ENCODE assay signal across 8 cellular contexts in the genomic region with DNA sequence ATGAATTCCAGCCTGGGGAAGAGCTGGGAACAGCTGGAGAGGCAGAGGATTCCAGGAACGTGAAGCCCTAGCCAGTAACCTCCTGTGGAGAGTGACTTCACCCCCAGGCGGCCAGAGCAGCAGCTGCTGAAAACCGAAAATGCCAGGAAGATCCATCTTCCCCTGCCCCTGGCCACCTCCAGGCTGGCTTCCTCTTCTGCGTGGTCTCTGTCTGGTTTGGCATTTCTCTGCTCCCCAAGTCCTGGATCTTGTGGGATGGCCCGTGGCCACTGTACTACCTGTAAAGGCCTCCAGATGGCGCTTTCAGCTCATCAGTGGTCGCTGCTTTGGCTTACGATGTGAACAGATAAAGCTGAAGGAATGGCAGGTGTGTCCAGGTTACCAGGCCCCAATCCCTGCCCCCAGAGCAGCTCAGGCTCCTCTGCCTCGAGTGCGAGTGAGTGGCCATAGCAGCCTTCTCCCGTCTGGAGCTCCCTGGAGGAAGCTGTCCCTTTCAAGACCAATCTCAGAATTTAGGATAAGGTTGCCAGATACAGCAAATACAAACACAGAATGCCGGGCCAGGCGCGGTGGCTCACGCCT. TPM values are rescaled to one million over a fixed set of nuclear protein-coding genes. Genes with fewer than 3 reads are reported as not detected.
DNase-seq lines count a peak whose midpoint lies in the region; ATAC-seq and TF ChIP-seq lines count a peak whose summit lies in the region.

No MANE protein-coding gene starts in this region.

- H3K4me1 ChIP-seq in heart left ventricle = peaks cover 0 to 7% (median 0%) of the 10 kb centered on the region in 12 donors
- H3K4me1 ChIP-seq in psoas muscle = peaks cover 4% of the 10 kb centered on the region

- TF ChIP-seq POLR2A in heart left ventricle (IDR thresholded peaks at IDR 0.05) = no peak

- 7 to 15% (median 11%) methylated on average over 5 to 15 of the region's 15 CpGs for WGBS in heart left ventricle, 4 donors
- 7 to 12% (median 12%) methylated on average over 15 of the region's 15 CpGs for WGBS in psoas muscle, 3 donors

- TF ChIP-seq CTCF in GM12873 (IDR thresholded peaks at IDR 0.05; ENCODE audit: insufficient read depth, low read depth, low read length, missing control alignments) (peak; percentile 97), heart left ventricle (IDR thresholded peaks at IDR 0.05) (peak; percentile 91 to 97 (median 96)), psoas muscle (IDR thresholded peaks at IDR 0.05) (peak; percentile 98)

- peak; percentile 82 to 94 (median 94) for DNase-seq in NCI-H1417 (lab: John Stamatoyannopoulos, UW)
- peak; percentile 71 for DNase-seq in SKM-1 treated with dmso at 0.1 percent for 144 hours (lab: John Stamatoyannopoulos, UW; ENCODE audit: unreplicated experiment)
- DNase-seq in activated naive CD8-positive, alpha-beta T cell treated with anti-CD3 and anti-CD28 coated beads, Interleukin-2, amount 50 U/mL, for 16 hours (ENCODE audit: low read depth, low spot score) = peak; percentile 56
- DNase-seq in heart left ventricle = peak; percentile 69 to 81 (median 71)
- peak; percentile 75 to 87 for DNase-seq in psoas muscle

- intact Hi-C loops in heart left ventricle (cut with DNase I) = loop anchor here (1.0 to 10.0 kb wide), 16 partner anchors 55 to 323 kb away; partner anchors contain the start of genes KHK (in 7 of the 10), TRIM54 (in 3 of the 10) and DNAJC5G (in 1 of the 10)
- intact Hi-C loops in psoas muscle (cut with DNase I) = loop anchor here (1.0 to 10.0 kb wide), 5 partner anchors 53 to 243 kb away; partner anchors contain the start of gene KHK (in 2 of the 2)

- H3K9me3 ChIP-seq in heart left ventricle (no peaks in the 10 kb centered on the region), psoas muscle (no peaks in the 10 kb centered on the region)

- no peak overlapping the region for H3K4me3 ChIP-seq in heart left ventricle
- H3K4me3 ChIP-seq in psoas muscle = peak overlapping the region; percentile 18

- H3K36me3 ChIP-seq in heart left ventricle (no peaks in the 10 kb centered on the region), psoas muscle (ENCODE audit: insufficient read depth in 1 of 2, low read depth in 1 of 2) (no peaks in the 10 kb centered on the region)

- peaks cover 0 to 26% (median 3%) of the 10 kb centered on the region in 9 donors for H3K27me3 ChIP-seq in heart left ventricle
- H3K27me3 ChIP-seq in psoas muscle (ENCODE audit: insufficient read depth in 3 of 3, low read length in 2 of 3) = no peaks in the 10 kb centered on the region

- ATAC-seq in heart left ventricle (peak; percentile 83 to 95 (median 92)), psoas muscle (peak; percentile 95 to 97 (median 96)), HG03097 (IDR thresholded peaks at IDR 0.05; ENCODE audit: low FRiP score, unreplicated experiment) (no peak), GM21529 (IDR thresholded peaks at IDR 0.05; ENCODE audit: unreplicated experiment) (no peak)

- no peak overlapping the region for H3K27ac ChIP-seq in heart left ventricle
- H3K27ac ChIP-seq in psoas muscle = no peak overlapping the region

RNA-seq across cellular contexts. Expression of gene MAPRE3, which starts 8.7 kb away (rescaled TPM):
- total RNA-seq in heart left ventricle = 10 to 100 TPM; 27.4 to 55.2 (median 42.3) TPM
- 10 to 100 TPM; 28.7 to 65.0 TPM for polyA plus RNA-seq in heart left ventricle
- 100 to 1,000 TPM; 101 to 148 (median 122) TPM for total RNA-seq in psoas muscle
- polyA plus RNA-seq in psoas muscle = 100 to 1,000 TPM in 1 of 3 donors, 10 to 100 TPM in 2; 22.1 to 149 (median 76.3) TPM

Comparison
In these comparisons a context has a peak if more than half of its experiments do, and no peak if none do; other contexts are left out.
1. ATAC-seq: peak in heart left ventricle (4 of 4) and psoas muscle (4 of 4); none in HG03097 (single experiment) and GM21529 (single experiment).
2. Peak in every context shown above with its lines, with median percentiles within 50 percentile points of each other: CTCF ChIP-seq and DNase-seq.